Comparison of ENCODE assay signal across 28 cellular contexts in the genomic region with DNA sequence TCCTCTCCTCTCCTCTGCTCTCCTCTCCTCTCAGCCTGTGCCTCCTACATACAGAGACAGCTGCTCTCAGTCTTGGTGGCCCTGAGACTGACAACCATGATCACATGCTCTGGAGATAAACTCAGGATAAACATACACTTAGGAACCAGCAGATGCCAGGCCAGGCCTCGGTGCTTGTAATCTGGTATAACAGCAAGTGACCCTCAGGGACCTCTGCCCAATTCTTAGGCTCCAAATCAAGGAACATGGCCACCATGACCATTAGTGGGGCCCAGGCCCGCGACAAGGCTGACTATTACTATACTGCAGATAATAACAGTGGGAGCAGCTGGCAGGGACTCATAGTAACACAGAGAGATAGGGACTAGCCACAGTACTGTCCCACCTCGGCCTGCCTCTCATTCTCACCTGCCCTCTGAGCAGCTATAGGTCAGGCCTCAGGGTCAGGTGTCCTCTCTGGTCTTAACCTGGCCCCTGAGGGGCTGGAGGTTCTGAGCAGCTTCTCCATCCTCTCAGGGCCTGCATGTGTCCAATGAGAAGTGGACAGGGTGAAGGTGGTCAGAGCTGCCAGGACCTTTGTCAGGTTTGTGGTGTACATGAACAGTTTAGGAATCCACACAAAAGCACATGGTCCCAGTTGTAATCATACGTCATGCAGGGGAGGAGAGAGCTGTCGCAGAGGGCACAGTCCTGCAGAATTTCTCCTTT.
DNase-seq lines count a peak whose midpoint lies in the region; ATAC-seq, FAIRE-seq and TF ChIP-seq lines count a peak whose summit lies in the region.
"Had no signal": no experiment of that assay in that cellular context is flagged by ENCODE, and none has a peak within 500 bp of the region (broad histone marks: within the 10 kb centered on the region; RNA-seq: fewer than 3 reads in every experiment).

No MANE protein-coding gene starts in this region.

- intact Hi-C loops in natural killer cell (cut with micrococcal nuclease) = no loop called here
- intact Hi-C loops in vagina (cut with DNase I) = no loop called here

- peak overlapping the region in 1 of 2 donors; percentile 64 for H3K27ac Mint-ChIP-seq in natural killer cell
- peak overlapping the region in 1 of 2 donors; percentile 70 for H3K27ac Mint-ChIP-seq in natural killer cell treated with Interleukin-12 subunit alpha and Interleukin-12 subunit beta and Interleukin-15 and Interleukin-18, amount 100 ng/mL, for 72 hours
- H3K27ac Mint-ChIP-seq: GM23338 had no signal

- H3K27ac ChIP-seq in vagina = no peak overlapping the region
- H3K27ac ChIP-seq: 22Rv1, HL-60, KMS-11, PC-9 had no signal

- no peaks in the 10 kb centered on the region for H3K36me3 Mint-ChIP-seq in natural killer cell
- no peaks in the 10 kb centered on the region for H3K36me3 Mint-ChIP-seq in natural killer cell treated with Interleukin-12 subunit alpha and Interleukin-12 subunit beta and Interleukin-15 and Interleukin-18, amount 100 ng/mL, for 72 hours
- H3K36me3 Mint-ChIP-seq: CD8-positive, alpha-beta memory T cell had no signal

- H3K9me3 ChIP-seq in vagina = no peaks in the 10 kb centered on the region
- H3K9me3 ChIP-seq: HAP-1 had no signal

- no peak overlapping the region for H3K4me3 Mint-ChIP-seq in natural killer cell
- H3K4me3 Mint-ChIP-seq in natural killer cell treated with Interleukin-12 subunit alpha and Interleukin-12 subunit beta and Interleukin-15 and Interleukin-18, amount 100 ng/mL, for 72 hours = no peak overlapping the region
- H3K4me3 Mint-ChIP-seq: CD8-positive, alpha-beta memory T cell; GM23338 had no signal

- no peaks in the 10 kb centered on the region for H3K27me3 Mint-ChIP-seq in natural killer cell (ENCODE audit: low read depth in 2 of 2)
- no peaks in the 10 kb centered on the region for H3K27me3 Mint-ChIP-seq in natural killer cell treated with Interleukin-12 subunit alpha and Interleukin-12 subunit beta and Interleukin-15 and Interleukin-18, amount 100 ng/mL, for 72 hours
- H3K27me3 Mint-ChIP-seq: CD8-positive, alpha-beta memory T cell had no signal

- peaks cover 67 to 72% of the 10 kb centered on the region in 2 donors for H3K4me1 Mint-ChIP-seq in natural killer cell
- peaks cover 36 to 47% of the 10 kb centered on the region in 2 donors for H3K4me1 Mint-ChIP-seq in natural killer cell treated with Interleukin-12 subunit alpha and Interleukin-12 subunit beta and Interleukin-15 and Interleukin-18, amount 100 ng/mL, for 72 hours (ENCODE audit: low read depth in 2 of 2)

- no peaks in the 10 kb centered on the region for H3K4me1 ChIP-seq in vagina
- H3K4me1 ChIP-seq: HAP-1 had no signal

- H3K4me3 ChIP-seq in vagina = no peak overlapping the region
- H3K4me3 ChIP-seq: GM23338, HAP-1, PC-9 had no signal

- DNase-seq in DMS53 (lab: John Stamatoyannopoulos, UW) (peak; percentile 13), DMS53 treated with DMSO at 0.1 percent for 48 hours (lab: John Stamatoyannopoulos, UW; ENCODE audit: unreplicated experiment) (no peak), natural killer cell (peak; percentile 1), myocyte (ENCODE audit: low read depth) (peak; percentile 47), vagina (ENCODE audit: extremely low spot score in 2 of 2) (peak; percentile 81 to 91), midbrain (lab: John Stamatoyannopoulos, UW) (no peak), urothelium cell line (ENCODE audit: low spot score) (no peak)
- no peak for DNase-seq in natural killer cell treated with Interleukin-12 subunit alpha and Interleukin-12 subunit beta and Interleukin-15 and Interleukin-18, amount 100 ng/mL, for 72 hours (ENCODE audit: low spot score)
- DNase-seq: ACHN; C1 segment of cervical spinal cord; Calu3; CD8-positive, alpha-beta memory T cell; DMS153; GDM1; NCI-H1092 treated with DMSO at 0.1 percent for 48 hours; NCI-H1436 treated with DMSO at 0.1 percent for 48 hours; NCI-H1930; NCI-H2227 treated with DMSO at 0.1 percent for 48 hours; NCI-H510A treated with DMSO at 0.1 percent for 48 hours; NCI-H748 treated with DMSO at 0.1 percent for 48 hours; PC-9; RPMI8226 had no signal

- FAIRE-seq in urothelium cell line (lab: Jason Lieb, UNC) = no peak
- FAIRE-seq: GM18507 had no signal

- no peaks in the 10 kb centered on the region for H3K27me3 ChIP-seq in vagina

- TF ChIP-seq CTCF in natural killer cell (IDR thresholded peaks at IDR 0.05) (no peak), vagina (IDR thresholded peaks at IDR 0.05) (no peak)

- ATAC-seq in natural killer cell = no peak
- ATAC-seq in natural killer cell treated with Interleukin-12 subunit alpha and Interleukin-12 subunit beta and Interleukin-15 and Interleukin-18, amount 100 ng/mL, for 72 hours = no peak
- ATAC-seq: GM23338 had no signal

- H3K36me3 ChIP-seq in vagina = no peaks in the 10 kb centered on the region
- H3K36me3 ChIP-seq: HAP-1 had no signal

- H3K9me3 Mint-ChIP-seq in natural killer cell = no peaks in the 10 kb centered on the region
- no peaks in the 10 kb centered on the region for H3K9me3 Mint-ChIP-seq in natural killer cell treated with Interleukin-12 subunit alpha and Interleukin-12 subunit beta and Interleukin-15 and Interleukin-18, amount 100 ng/mL, for 72 hours
- H3K9me3 Mint-ChIP-seq: CD8-positive, alpha-beta memory T cell; GM23338 had no signal

- no peak for TF ChIP-seq POLR2A in vagina (IDR thresholded peaks at IDR 0.05)

Comparison
In these comparisons a context has a peak if more than half of its experiments do, and no peak if none do; other contexts are left out.
1. DNase-seq: peak in DMS53 (single experiment), natural killer cell (single experiment), myocyte (single experiment) and vagina (2 of 2); none in DMS53 treated with DMSO at 0.1 percent for 48 hours (single experiment), natural killer cell treated with Interleukin-12 subunit alpha and Interleukin-12 subunit beta and Interleukin-15 and Interleukin-18, amount 100 ng/mL, for 72 hours (single experiment), midbrain (single experiment) and urothelium cell line (single experiment).